15 cellular contexts compared by ENCODE assay signal in the genomic region with DNA sequence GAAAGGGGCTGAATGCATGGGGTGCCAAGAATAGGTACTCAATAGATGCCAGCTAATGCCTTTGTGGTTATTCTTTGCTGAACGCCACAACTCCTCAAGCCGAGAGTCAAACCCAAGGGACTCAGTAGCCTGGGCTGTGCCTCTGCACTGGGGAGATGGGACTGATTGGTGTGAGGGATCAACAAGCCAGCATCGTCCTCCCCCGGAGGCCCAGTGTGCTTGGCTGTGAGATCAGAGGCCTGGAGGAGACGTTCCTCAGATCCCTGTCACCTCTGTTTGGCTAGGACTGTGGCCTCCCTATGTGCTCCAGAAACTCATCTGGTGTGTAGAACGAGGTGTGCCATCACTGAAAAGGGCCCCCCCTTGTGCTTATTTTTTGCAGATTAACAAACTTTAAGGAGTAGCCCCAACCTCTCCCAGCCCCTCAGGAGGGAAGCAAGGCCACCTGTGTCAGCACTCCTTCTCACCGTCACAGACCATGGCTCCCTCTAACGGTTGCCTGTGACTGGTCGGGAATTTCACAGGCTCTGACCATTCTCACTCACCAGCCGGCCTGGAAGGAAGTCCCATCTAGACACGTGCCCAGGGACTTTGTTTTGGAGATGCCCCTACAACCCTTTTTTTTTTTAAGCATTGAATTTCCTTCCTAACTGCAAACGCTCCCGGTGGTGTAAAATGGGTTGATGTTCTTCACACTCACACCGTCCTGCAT.
DNase-seq lines count a peak whose midpoint lies in the region; ATAC-seq, FAIRE-seq and TF ChIP-seq lines count a peak whose summit lies in the region.
"Had no signal": no experiment of that assay in that cellular context is flagged by ENCODE, and none has a peak within 500 bp of the region (broad histone marks: within the 10 kb centered on the region; RNA-seq: fewer than 3 reads in every experiment).

No MANE protein-coding gene starts in this region.

- no peak overlapping the region for H3K4me2 ChIP-seq in neuronal stem cell (ENCODE audit: insufficient read depth, low read length, poor library complexity, severe bottlenecking)

- no peak for ATAC-seq in Right ventricle myocardium inferior
- no peak for ATAC-seq in body of pancreas
- ATAC-seq in upper lobe of right lung, result no peak
- ATAC-seq: gastrocnemius medialis had no signal

- FAIRE-seq in kidney (lab: Jason Lieb, UNC), result no peak

- no peak overlapping the region for H3K4ac ChIP-seq in neuronal stem cell (ENCODE audit: low read length)

- H2BK120ac ChIP-seq in neuronal stem cell (ENCODE audit: low read depth, low read length), result no peak overlapping the region

- H3K9ac ChIP-seq in kidney (ENCODE audit: low read length in 2 of 2) (no peak overlapping the region), neuronal stem cell (ENCODE audit: low read depth, low read length, poor library complexity) (no peak overlapping the region)

- no peak overlapping the region for H3K14ac ChIP-seq in neuronal stem cell (ENCODE audit: low read length)

- H3K27me3 ChIP-seq in body of pancreas, result no peaks in the 10 kb centered on the region
- no peaks in the 10 kb centered on the region for H3K27me3 ChIP-seq in upper lobe of right lung
- peaks cover 26% of the 10 kb centered on the region for H3K27me3 ChIP-seq in SJCRH30
- H3K27me3 ChIP-seq in neuronal stem cell (ENCODE audit: control insufficient read depth in 3 of 3, insufficient read depth in 3 of 3, low read depth in 1 of 3, low read length in 3 of 3), result no peaks in the 10 kb centered on the region
- H3K27me3 ChIP-seq: gastrocnemius medialis, vagina had no signal

- H2AFZ ChIP-seq in neuronal stem cell (ENCODE audit: low read length), result no peak overlapping the region

- H4K8ac ChIP-seq in neuronal stem cell (ENCODE audit: low read depth, low read length), result no peak overlapping the region

- peak in 6 of 7 experiments; percentile 15 to 40 (median 21) for TF ChIP-seq CTCF in body of pancreas (IDR thresholded peaks at IDR 0.05)
- TF ChIP-seq CTCF in kidney (IDR thresholded peaks at IDR 0.05; ENCODE audit: borderline replicate concordance, extremely low read depth, insufficient read depth), result peak; percentile 25
- TF ChIP-seq CTCF in upper lobe of right lung (IDR thresholded peaks at IDR 0.05), result peak; percentile 19
- TF ChIP-seq CTCF in coronary artery (IDR thresholded peaks at IDR 0.05), result no peak

- H3K9me3 ChIP-seq in body of pancreas (no peaks in the 10 kb centered on the region), kidney (ENCODE audit: control insufficient read depth in 1 of 2, low read length in 2 of 2) (no peaks in the 10 kb centered on the region), upper lobe of right lung (no peaks in the 10 kb centered on the region), SJCRH30 (replicated peaks) (no peaks in the 10 kb centered on the region; the same call in 1 of the 2 replicates), neuronal stem cell (replicated peaks in 1 of 2; ENCODE audit: control insufficient read depth in 2 of 2, insufficient read depth in 1 of 2, low read depth in 1 of 2, low read length in 2 of 2) (no peaks in the 10 kb centered on the region)
- H3K9me3 ChIP-seq: gastrocnemius medialis, HAP-1, vagina had no signal

- H3K23ac ChIP-seq in neuronal stem cell (ENCODE audit: low read depth, low read length, poor library complexity), result no peak overlapping the region

- DNase-seq in Right ventricle myocardium inferior (ENCODE audit: missing footprints) (peak; percentile 62), cardiac septum (ENCODE audit: low spot score) (no peak), body of pancreas (peak in 3 of 4 donors; percentile 39 to 50 (median 41)), kidney (peak; percentile 49), upper lobe of right lung (peak; percentile 47), SJCRH30 (no peak), coronary artery (ENCODE audit: low spot score) (no peak), neuronal stem cell (ENCODE audit: low spot score) (no peak)
- DNase-seq: activated CD4-positive, alpha-beta memory T cell treated with anti-CD3 and anti-CD28 coated beads, Interleukin-2, amount 10 ng/mL, durations not matched to agents 7 days and 5 days; amygdala; gastrocnemius medialis; naive B cell; NCI-H1436 had no signal

- H4K91ac ChIP-seq in neuronal stem cell (ENCODE audit: low read depth, low read length, poor library complexity), result no peak overlapping the region

- H3K18ac ChIP-seq in neuronal stem cell (ENCODE audit: low read length), result no peak overlapping the region

- 54 to 59% methylated on average over 10 to 14 of the region's 14 CpGs for WGBS in body of pancreas, 2 donors
- WGBS in neuronal stem cell (ENCODE audit: extremely low coverage in 2 of 2, insufficient read length in 2 of 2, insufficient replicate concordance in 1 of 2), 2 donors, result no CpG with 5 or more reads among the region's 14 CpGs

- H3K4me3 ChIP-seq in body of pancreas (no peak overlapping the region), kidney (ENCODE audit: low read length in 2 of 2) (no peak overlapping the region), upper lobe of right lung (no peak overlapping the region), SJCRH30 (no peak overlapping the region), coronary artery (no peak overlapping the region), neuronal stem cell (ENCODE audit: low read length in 2 of 2) (no peak overlapping the region)
- H3K4me3 ChIP-seq: gastrocnemius medialis, HAP-1, vagina had no signal

- no peak overlapping the region for H3K27ac ChIP-seq in body of pancreas
- no peak overlapping the region for H3K27ac ChIP-seq in kidney (ENCODE audit: low read depth in 2 of 2, low read length in 2 of 2)
- H3K27ac ChIP-seq in upper lobe of right lung, result no peak overlapping the region
- H3K27ac ChIP-seq in SJCRH30, result no peak overlapping the region
- H3K27ac ChIP-seq in coronary artery, result no peak overlapping the region
- H3K27ac ChIP-seq in neuronal stem cell (replicated peaks; ENCODE audit: low read length), result no peak overlapping the region
- H3K27ac ChIP-seq: gastrocnemius medialis, vagina had no signal

- H3K4me1 ChIP-seq in body of pancreas (peaks cover 32% of the 10 kb centered on the region), kidney (ENCODE audit: control insufficient read depth in 1 of 2, insufficient read depth in 1 of 2, low read depth in 1 of 2, low read length in 2 of 2) (peaks cover 0 to 12% of the 10 kb centered on the region in 2 donors), upper lobe of right lung (peaks cover 20% of the 10 kb centered on the region), SJCRH30 (no peaks in the 10 kb centered on the region), neuronal stem cell (ENCODE audit: control insufficient read depth in 2 of 2, insufficient read depth in 1 of 2, low read depth in 1 of 2, low read length in 2 of 2) (peaks cover 0 to 1% of the 10 kb centered on the region in 2 donors)
- H3K4me1 ChIP-seq: gastrocnemius medialis, HAP-1, vagina had no signal

- H2BK5ac ChIP-seq in neuronal stem cell (ENCODE audit: low read length), result no peak overlapping the region

- H2AK5ac ChIP-seq in neuronal stem cell (ENCODE audit: low read depth, low read length), result no peak overlapping the region

- H3K79me1 ChIP-seq in neuronal stem cell (ENCODE audit: low read depth, low read length), result no peaks in the 10 kb centered on the region

- intact Hi-C loops in Right ventricle myocardium inferior (cut with DNase I), result no loop called here
- intact Hi-C loops in cardiac septum (cut with DNase I), result no loop called here
- intact Hi-C loops in body of pancreas (cut with DNase I), result no loop called here
- intact Hi-C loops in kidney (cut with DNase I), result no loop called here
- intact Hi-C loops in upper lobe of right lung (cut with DNase I), result no loop called here

- no peak overlapping the region for H2BK12ac ChIP-seq in neuronal stem cell (ENCODE audit: low read length)

- H3K36me3 ChIP-seq in body of pancreas (replicated peaks in 1 of 2; ENCODE audit: insufficient read depth in 1 of 2, low read depth in 2 of 2) (no peaks in the 10 kb centered on the region), kidney (ENCODE audit: control insufficient read depth in 1 of 2, insufficient read depth in 2 of 2, low read length in 2 of 2) (no peaks in the 10 kb centered on the region), upper lobe of right lung (no peaks in the 10 kb centered on the region), SJCRH30 (no peaks in the 10 kb centered on the region), neuronal stem cell (replicated peaks in 1 of 2; ENCODE audit: control insufficient read depth in 2 of 2, insufficient read depth in 2 of 2, low read length in 2 of 2) (no peaks in the 10 kb centered on the region)
- H3K36me3 ChIP-seq: gastrocnemius medialis, HAP-1, vagina had no signal

- TF ChIP-seq POLR2A in body of pancreas (IDR thresholded peaks at IDR 0.05), result no peak

- H2BK15ac ChIP-seq in neuronal stem cell (ENCODE audit: low read length), result no peak overlapping the region

Comparison
In these comparisons a context has a peak if more than half of its experiments do, and no peak if none do; other contexts are left out.
1. DNase-seq: peak in Right ventricle myocardium inferior (single experiment), body of pancreas (3 of 4), kidney (single experiment) and upper lobe of right lung (single experiment); none in cardiac septum (single experiment), SJCRH30 (0 of 2), coronary artery (single experiment) and neuronal stem cell (single experiment).